ENCODE assay signal across 8 cellular contexts in genomic region chr10:15860692-15861201, GRCh38. TPM values are rescaled to one million over a fixed set of nuclear protein-coding genes. Genes with fewer than 3 reads are reported as not detected.
DNase-seq lines count a peak whose midpoint lies in the region; ATAC-seq and TF ChIP-seq lines count a peak whose summit lies in the region.

No MANE protein-coding gene starts in this region.

- peak overlapping the region; percentile 92 for H3K4me3 Mint-ChIP-seq in activated CD4-positive, alpha-beta T cell treated with anti-CD3 and anti-CD28 coated beads, Interleukin-2, amount 10 ng/mL, durations not matched to agents 24 days and 14 days

- ATAC-seq in left lung = no peak

- H3K4me3 ChIP-seq in adrenal gland (peak overlapping the region in 3 of 4 donors; percentile 84 to 99 (median 86)), left lung (peak overlapping the region; percentile 78 to 86), thymus (ENCODE audit: low read length) (peak overlapping the region; percentile 82)

- H3K9me3 ChIP-seq in adrenal gland (replicated peaks in 1 of 3) (no peaks in the 10 kb centered on the region), left lung (no peaks in the 10 kb centered on the region), thymus (ENCODE audit: control insufficient read depth) (no peaks in the 10 kb centered on the region)

- DNase-seq in activated CD4-positive, alpha-beta T cell treated with anti-CD3 and anti-CD28 coated beads, Interleukin-2, amount 10 ng/mL, durations not matched to agents 24 days and 14 days = no peak
- DNase-seq in activated CD4-positive, alpha-beta T cell treated with anti-CD3 and anti-CD28 coated beads for 4 hours = no peak
- DNase-seq in adrenal gland (no peak), left lung (no peak), KG1 (lab: John Stamatoyannopoulos, UW) (no peak), hippocampal formation (lab: John Stamatoyannopoulos, UW) (no peak), DMS53 treated with DMSO at 0.1 percent for 48 hours (lab: John Stamatoyannopoulos, UW; ENCODE audit: unreplicated experiment) (no peak)

- H3K36me3 Mint-ChIP-seq in activated CD4-positive, alpha-beta T cell treated with anti-CD3 and anti-CD28 coated beads, Interleukin-2, amount 10 ng/mL, durations not matched to agents 24 days and 14 days (ENCODE audit: low read depth) = peaks cover 12% of the 10 kb centered on the region

- H3K36me3 ChIP-seq in adrenal gland (replicated peaks in 1 of 2) (no peaks in the 10 kb centered on the region), left lung (no peaks in the 10 kb centered on the region), thymus (ENCODE audit: control insufficient read depth, insufficient read depth) (no peaks in the 10 kb centered on the region)

- H3K27ac Mint-ChIP-seq in activated CD4-positive, alpha-beta T cell treated with anti-CD3 and anti-CD28 coated beads, Interleukin-2, amount 10 ng/mL, durations not matched to agents 24 days and 14 days = peak overlapping the region; percentile 93

- no peaks in the 10 kb centered on the region for H3K9me3 Mint-ChIP-seq in activated CD4-positive, alpha-beta T cell treated with anti-CD3 and anti-CD28 coated beads, Interleukin-2, amount 10 ng/mL, durations not matched to agents 24 days and 14 days

- H3K27me3 Mint-ChIP-seq in activated CD4-positive, alpha-beta T cell treated with anti-CD3 and anti-CD28 coated beads, Interleukin-2, amount 10 ng/mL, durations not matched to agents 24 days and 14 days = peaks cover 20% of the 10 kb centered on the region

- intact Hi-C loops in activated CD4-positive, alpha-beta T cell treated with anti-CD3 and anti-CD28 coated beads, Interleukin-2, amount 10 ng/mL, durations not matched to agents 24 days and 14 days (cut with micrococcal nuclease) = loop anchor here (1.0 to 5.0 kb wide), 2 partner anchors 577 to 957 kb away; partner anchors contain the start of genes PTER and RSU1
- intact Hi-C loops in adrenal gland (cut with DNase I) (no loop called here), left lung (cut with DNase I) (no loop called here)

- TF ChIP-seq CTCF in adrenal gland (IDR thresholded peaks at IDR 0.05) (no peak), left lung (IDR thresholded peaks at IDR 0.05) (no peak)

- H3K4me1 Mint-ChIP-seq in activated CD4-positive, alpha-beta T cell treated with anti-CD3 and anti-CD28 coated beads, Interleukin-2, amount 10 ng/mL, durations not matched to agents 24 days and 14 days = peaks cover 22% of the 10 kb centered on the region

- peaks cover 14 to 24% of the 10 kb centered on the region in 2 donors for H3K4me1 ChIP-seq in adrenal gland (replicated peaks in 1 of 2)
- peaks cover 16 to 36% of the 10 kb centered on the region in 2 donors for H3K4me1 ChIP-seq in left lung
- peaks cover 2% of the 10 kb centered on the region for H3K4me1 ChIP-seq in thymus (ENCODE audit: control insufficient read depth, insufficient read depth, low read length)

- H3K27me3 ChIP-seq in adrenal gland (no peaks in the 10 kb centered on the region), left lung (peaks cover 0 to 26% of the 10 kb centered on the region in 2 donors), thymus (ENCODE audit: control insufficient read depth, insufficient read depth) (peaks cover 6% of the 10 kb centered on the region)

- TF ChIP-seq POLR2A in adrenal gland (IDR thresholded peaks at IDR 0.05) = no peak

- H3K27ac ChIP-seq in adrenal gland (peak overlapping the region; percentile 9 to 81 (median 51)), left lung (peak overlapping the region; percentile 50 to 84), thymus (ENCODE audit: low read depth) (peak overlapping the region; percentile 83)

- 38 to 52% (median 48%) methylated on average over 8 of the region's 8 CpGs for WGBS in adrenal gland, 4 donors
- 66% methylated on average over 8 of the region's 8 CpGs for WGBS in thymus

RNA-seq across cellular contexts. Expression of gene MINDY3, which starts 0.4 kb away (rescaled TPM):
- 16.3 and 20.1 TPM in 2 replicates for total RNA-seq in activated CD4-positive, alpha-beta T cell treated with anti-CD3 and anti-CD28 coated beads, Interleukin-2, amount 10 ng/mL, durations not matched to agents 24 days and 14 days
- total RNA-seq in adrenal gland (10 to 100 TPM; 16.7 to 38.9 (median 32.5) TPM), left lung (10 to 100 TPM; 27.5 to 29.6 TPM)
- polyA plus RNA-seq in adrenal gland (10 to 100 TPM; 23.3 to 40.3 (median 29.8) TPM), thymus (36.1 TPM)
